17 cellular contexts compared by ENCODE assay signal in the genomic region with DNA sequence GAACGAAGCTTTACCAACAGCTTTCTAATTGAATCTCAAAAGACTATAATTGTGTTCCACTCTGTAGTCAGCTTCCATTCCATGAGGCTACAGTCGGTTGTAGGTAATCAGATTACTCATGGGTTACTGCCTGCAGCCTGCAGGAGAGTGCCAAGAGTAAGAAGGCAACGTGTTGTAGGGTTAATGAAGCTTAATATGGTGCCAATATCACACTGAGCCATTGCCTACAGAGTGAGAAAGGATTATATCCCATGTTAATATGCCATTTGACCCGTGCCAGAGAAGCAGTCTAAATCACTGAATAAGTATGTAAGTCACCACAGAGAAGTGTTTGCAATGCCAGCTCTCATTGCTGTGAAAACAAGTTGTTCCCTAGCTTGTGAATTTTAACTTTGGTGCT.
DNase-seq lines count a peak whose midpoint lies in the region; ATAC-seq and TF ChIP-seq lines count a peak whose summit lies in the region.
"Had no signal": no experiment of that assay in that cellular context is flagged by ENCODE, and none has a peak within 500 bp of the region (broad histone marks: within the 10 kb centered on the region; RNA-seq: fewer than 3 reads in every experiment).

No MANE protein-coding gene starts in this region.

- no peaks in the 10 kb centered on the region for H3K27me3 ChIP-seq in left lung
- H3K27me3 ChIP-seq: Peyer's patch had no signal

- in situ Hi-C loops in Caki2 (cut with HindIII; ENCODE audit: low pct_unique_long_range_greater_than_20kb, low sequenced_read_pairs), result no loop called here

- ATAC-seq in left lung (peak; percentile 59), GM18858 (IDR thresholded peaks at IDR 0.05; ENCODE audit: unreplicated experiment) (no peak)
- ATAC-seq: stimulated activated naive B cell treated with anti-CD40 and anti-IgM and Interleukin-4, amounts not matched to agents 10 μg/mL and 1 μg/mL and 100 μg/mL, for 72 hours had no signal

- no peak overlapping the region for H3K27ac ChIP-seq in left lung
- H3K27ac ChIP-seq: Peyer's patch had no signal

- no peaks in the 10 kb centered on the region for H3K4me1 ChIP-seq in left lung
- H3K4me1 ChIP-seq: Peyer's patch had no signal

- intact Hi-C loops in left lung (cut with DNase I), result no loop called here

- no peaks in the 10 kb centered on the region for H3K36me3 ChIP-seq in left lung
- H3K36me3 ChIP-seq: Peyer's patch had no signal

- H3K9me3 ChIP-seq in left lung, result peaks cover 0 to 10% of the 10 kb centered on the region in 2 donors
- H3K9me3 ChIP-seq: Peyer's patch had no signal

- no peak for TF ChIP-seq CTCF in left lung (IDR thresholded peaks at IDR 0.05)

- DNase-seq in Caki2 (ENCODE audit: low read depth) (peak; percentile 33), NCI-H2227 (lab: John Stamatoyannopoulos, UW; ENCODE audit: unreplicated experiment) (peak; percentile 14), cerebellum (ENCODE audit: low spot score) (peak; percentile 1), left lung (no peak), SIG-M5 (lab: John Stamatoyannopoulos, UW) (no peak)
- DNase-seq in activated CD4-positive, alpha-beta T cell treated with anti-CD3 and anti-CD28 coated beads for 48 hours, result no peak
- no peak for DNase-seq in stimulated activated naive CD4-positive, alpha-beta T cell (lab: John Stamatoyannopoulos, UW)
- DNase-seq: activated CD4-positive, alpha-beta T cell treated with anti-CD3 and anti-CD28 coated beads for 1 hour; CD4-positive, CD25-positive, alpha-beta regulatory T cell; effector memory CD4-positive, alpha-beta T cell; hippocampal formation; KBM-7; NCI-H2107; NCI-H774; Peyer's patch; stimulated activated naive B cell treated with anti-CD40 and anti-IgM and Interleukin-4, amounts not matched to agents 10 μg/mL and 1 μg/mL and 100 μg/mL, for 72 hours had no signal

- no peak overlapping the region for H3K4me3 ChIP-seq in left lung
- H3K4me3 ChIP-seq: Peyer's patch had no signal

Comparison
In these comparisons a context has a peak if more than half of its experiments do, and no peak if none do; other contexts are left out.
1. DNase-seq: peak in Caki2 (single experiment), NCI-H2227 (single experiment) and cerebellum (single experiment); none in left lung (0 of 2), activated CD4-positive, alpha-beta T cell treated with anti-CD3 and anti-CD28 coated beads for 48 hours (single experiment), stimulated activated naive CD4-positive, alpha-beta T cell (0 of 6) and SIG-M5 (single experiment).